In the genomic region with DNA sequence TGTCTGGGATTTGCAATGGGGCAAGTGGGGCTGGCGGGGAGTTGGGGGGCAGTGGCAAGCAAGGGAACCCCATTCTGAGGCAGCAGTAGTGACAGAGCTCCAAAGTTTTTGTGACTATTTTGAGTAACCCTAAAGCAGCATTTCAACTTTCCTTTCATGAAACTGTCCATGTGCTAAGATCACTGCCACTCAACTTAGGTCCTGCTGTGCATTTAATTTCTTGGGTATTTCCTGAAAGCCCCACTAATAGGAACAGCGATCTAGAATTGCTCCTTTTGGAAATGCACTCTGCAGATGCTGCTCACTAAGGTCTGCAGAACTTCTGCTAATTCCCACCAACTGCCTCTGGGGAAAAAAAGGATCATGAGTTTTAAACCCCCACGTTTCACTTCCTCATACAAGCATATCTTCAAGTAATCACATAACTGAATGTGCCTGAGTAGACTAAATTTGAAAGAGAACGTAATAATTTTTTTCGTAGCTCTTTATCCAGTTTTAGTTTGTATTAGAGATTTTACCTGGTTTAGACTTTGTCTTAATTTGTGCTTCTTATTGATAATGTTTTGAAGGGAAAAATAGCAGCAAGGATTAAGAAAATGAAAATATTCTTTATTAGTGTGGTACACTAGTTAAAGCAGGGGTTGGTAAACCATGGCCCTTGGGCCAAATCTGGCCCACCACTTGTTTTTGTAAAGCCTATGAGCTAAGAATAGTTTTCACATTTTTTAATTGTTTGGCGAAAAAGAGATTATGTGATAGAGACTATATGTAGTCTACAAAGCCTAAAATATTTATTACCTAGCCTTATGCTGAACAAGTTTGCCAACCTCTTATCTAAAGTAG, we compare ENCODE assay signal across 10 cellular contexts. TPM values are rescaled to one million over a fixed set of nuclear protein-coding genes. Genes with fewer than 3 reads are reported as not detected.
DNase-seq lines count a peak whose midpoint lies in the region; ATAC-seq and TF ChIP-seq lines count a peak whose summit lies in the region.
"Had no signal": no experiment of that assay in that cellular context is flagged by ENCODE, and none has a peak within 500 bp of the region (broad histone marks: within the 10 kb centered on the region; RNA-seq: fewer than 3 reads in every experiment).

No MANE protein-coding gene starts in this region.

- peaks cover 10% of the 10 kb centered on the region for H3K4me1 Mint-ChIP-seq in dendritic cell treated with granulocyte-macrophage colony-stimulating factor and Interleukin-4, amounts not matched to agents 40 ng/mL and 50 ng/mL, for 4 days (ENCODE audit: low read depth)
- H3K4me1 Mint-ChIP-seq in WTC11: peaks cover 41% of the 10 kb centered on the region
- H3K4me1 Mint-ChIP-seq: activated CD8-positive, alpha-beta memory T cell treated with anti-CD3 and anti-CD28 coated beads, Interleukin-2, amount 10 ng/mL, durations not matched to agents 7 days and 5 days had no signal

- CTCF ChIA-PET in WTC11 (lab: Charles Lee): no interaction called here

- no peak overlapping the region for H3K4me3 ChIP-seq in vagina

- no peaks in the 10 kb centered on the region for H3K36me3 ChIP-seq in vagina

- no peaks in the 10 kb centered on the region for H3K27me3 Mint-ChIP-seq in dendritic cell treated with granulocyte-macrophage colony-stimulating factor and Interleukin-4, amounts not matched to agents 40 ng/mL and 50 ng/mL, for 4 days
- H3K27me3 Mint-ChIP-seq in WTC11 (ENCODE audit: low read depth): no peaks in the 10 kb centered on the region
- H3K27me3 Mint-ChIP-seq: activated CD8-positive, alpha-beta memory T cell treated with anti-CD3 and anti-CD28 coated beads, Interleukin-2, amount 10 ng/mL, durations not matched to agents 7 days and 5 days had no signal

- H3K36me3 Mint-ChIP-seq in dendritic cell treated with granulocyte-macrophage colony-stimulating factor and Interleukin-4, amounts not matched to agents 40 ng/mL and 50 ng/mL, for 4 days (ENCODE audit: low read depth): no peaks in the 10 kb centered on the region
- no peaks in the 10 kb centered on the region for H3K36me3 Mint-ChIP-seq in WTC11
- H3K36me3 Mint-ChIP-seq: activated CD8-positive, alpha-beta memory T cell treated with anti-CD3 and anti-CD28 coated beads, Interleukin-2, amount 10 ng/mL, durations not matched to agents 7 days and 5 days had no signal

- no peak overlapping the region for H3K27ac ChIP-seq in vagina

- intact Hi-C loops in dendritic cell treated with granulocyte-macrophage colony-stimulating factor and Interleukin-4, amounts not matched to agents 40 ng/mL and 50 ng/mL, for 4 days (cut with micrococcal nuclease): no loop called here
- intact Hi-C loops in vagina (cut with DNase I): no loop called here

- ATAC-seq in GM18519 (IDR thresholded peaks at IDR 0.05; ENCODE audit: low FRiP score, unreplicated experiment) (peak; percentile 96), GM21737 (IDR thresholded peaks at IDR 0.05; ENCODE audit: unreplicated experiment) (peak; percentile 97), HG03439 (IDR thresholded peaks at IDR 0.05; ENCODE audit: unreplicated experiment) (peak; percentile 94), WTC11 (no peak)
- ATAC-seq: activated CD8-positive, alpha-beta memory T cell treated with anti-CD3 and anti-CD28 coated beads, Interleukin-2, amount 10 ng/mL, durations not matched to agents 7 days and 5 days had no signal

- no peaks in the 10 kb centered on the region for H3K4me1 ChIP-seq in vagina

- H3K9me3 Mint-ChIP-seq in dendritic cell treated with granulocyte-macrophage colony-stimulating factor and Interleukin-4, amounts not matched to agents 40 ng/mL and 50 ng/mL, for 4 days: no peaks in the 10 kb centered on the region
- H3K9me3 Mint-ChIP-seq in WTC11: no peaks in the 10 kb centered on the region

- TF ChIP-seq POLR2A in vagina (IDR thresholded peaks at IDR 0.05): no peak

- no peaks in the 10 kb centered on the region for H3K9me3 ChIP-seq in vagina

- no peak for DNase-seq in stimulated activated CD4-positive, alpha-beta T cell treated with anti-CD3 and anti-CD28 coated beads, Interleukin-1b, Interleukin-23, amount 100 ng/mL, for 48 hours
- no peak for DNase-seq in vagina (ENCODE audit: extremely low spot score in 2 of 2)
- DNase-seq in WTC11 (ENCODE audit: low spot score): no peak
- DNase-seq in NCI-H1417 treated with DMSO at 0.1 percent for 48 hours (lab: John Stamatoyannopoulos, UW): no peak
- DNase-seq: activated CD8-positive, alpha-beta memory T cell treated with anti-CD3 and anti-CD28 coated beads, Interleukin-2, amount 10 ng/mL, durations not matched to agents 7 days and 5 days had no signal

- no peaks in the 10 kb centered on the region for H3K27me3 ChIP-seq in vagina

- H3K4me3 Mint-ChIP-seq in dendritic cell treated with granulocyte-macrophage colony-stimulating factor and Interleukin-4, amounts not matched to agents 40 ng/mL and 50 ng/mL, for 4 days: peak overlapping the region; percentile 49
- no peak overlapping the region for H3K4me3 Mint-ChIP-seq in WTC11
- H3K4me3 Mint-ChIP-seq: activated CD8-positive, alpha-beta memory T cell treated with anti-CD3 and anti-CD28 coated beads, Interleukin-2, amount 10 ng/mL, durations not matched to agents 7 days and 5 days had no signal

- POLR2A ChIA-PET in WTC11 (lab: Charles Lee): no interaction called here

- H3K27ac Mint-ChIP-seq in dendritic cell treated with granulocyte-macrophage colony-stimulating factor and Interleukin-4, amounts not matched to agents 40 ng/mL and 50 ng/mL, for 4 days: peak overlapping the region; percentile 72
- no peak overlapping the region for H3K27ac Mint-ChIP-seq in WTC11
- H3K27ac Mint-ChIP-seq: activated CD8-positive, alpha-beta memory T cell treated with anti-CD3 and anti-CD28 coated beads, Interleukin-2, amount 10 ng/mL, durations not matched to agents 7 days and 5 days had no signal

- TF ChIP-seq CTCF in vagina (IDR thresholded peaks at IDR 0.05) (no peak), WTC11 (IDR thresholded peaks at IDR 0.05) (no peak)

TF ChIP-seq in WTC11, 78 proteins besides CTCF, POLR2A, EP300 and RAD21 (continues in another document):
- TF ChIP-seq, protein P1, sequence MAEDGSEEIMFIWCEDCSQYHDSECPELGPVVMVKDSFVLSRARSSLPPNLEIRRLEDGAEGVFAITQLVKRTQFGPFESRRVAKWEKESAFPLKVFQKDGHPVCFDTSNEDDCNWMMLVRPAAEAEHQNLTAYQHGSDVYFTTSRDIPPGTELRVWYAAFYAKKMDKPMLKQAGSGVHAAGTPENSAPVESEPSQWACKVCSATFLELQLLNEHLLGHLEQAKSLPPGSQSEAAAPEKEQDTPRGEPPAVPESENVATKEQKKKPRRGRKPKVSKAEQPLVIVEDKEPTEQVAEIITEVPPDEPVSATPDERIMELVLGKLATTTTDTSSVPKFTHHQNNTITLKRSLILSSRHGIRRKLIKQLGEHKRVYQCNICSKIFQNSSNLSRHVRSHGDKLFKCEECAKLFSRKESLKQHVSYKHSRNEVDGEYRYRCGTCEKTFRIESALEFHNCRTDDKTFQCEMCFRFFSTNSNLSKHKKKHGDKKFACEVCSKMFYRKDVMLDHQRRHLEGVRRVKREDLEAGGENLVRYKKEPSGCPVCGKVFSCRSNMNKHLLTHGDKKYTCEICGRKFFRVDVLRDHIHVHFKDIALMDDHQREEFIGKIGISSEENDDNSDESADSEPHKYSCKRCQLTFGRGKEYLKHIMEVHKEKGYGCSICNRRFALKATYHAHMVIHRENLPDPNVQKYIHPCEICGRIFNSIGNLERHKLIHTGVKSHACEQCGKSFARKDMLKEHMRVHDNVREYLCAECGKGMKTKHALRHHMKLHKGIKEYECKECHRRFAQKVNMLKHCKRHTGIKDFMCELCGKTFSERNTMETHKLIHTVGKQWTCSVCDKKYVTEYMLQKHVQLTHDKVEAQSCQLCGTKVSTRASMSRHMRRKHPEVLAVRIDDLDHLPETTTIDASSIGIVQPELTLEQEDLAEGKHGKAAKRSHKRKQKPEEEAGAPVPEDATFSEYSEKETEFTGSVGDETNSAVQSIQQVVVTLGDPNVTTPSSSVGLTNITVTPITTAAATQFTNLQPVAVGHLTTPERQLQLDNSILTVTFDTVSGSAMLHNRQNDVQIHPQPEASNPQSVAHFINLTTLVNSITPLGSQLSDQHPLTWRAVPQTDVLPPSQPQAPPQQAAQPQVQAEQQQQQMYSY (CRISPR knock-in tag; IDR thresholded peaks at IDR 0.05): no peak
- no peak for TF ChIP-seq ZNF232 (CRISPR knock-in tag; IDR thresholded peaks at IDR 0.05)
- TF ChIP-seq, protein P2, sequence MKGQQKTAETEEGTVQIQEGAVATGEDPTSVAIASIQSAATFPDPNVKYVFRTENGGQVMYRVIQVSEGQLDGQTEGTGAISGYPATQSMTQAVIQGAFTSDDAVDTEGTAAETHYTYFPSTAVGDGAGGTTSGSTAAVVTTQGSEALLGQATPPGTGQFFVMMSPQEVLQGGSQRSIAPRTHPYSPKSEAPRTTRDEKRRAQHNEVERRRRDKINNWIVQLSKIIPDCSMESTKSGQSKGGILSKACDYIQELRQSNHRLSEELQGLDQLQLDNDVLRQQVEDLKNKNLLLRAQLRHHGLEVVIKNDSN (CRISPR knock-in tag; IDR thresholded peaks at IDR 0.05): no peak
- TF ChIP-seq, protein P3, sequence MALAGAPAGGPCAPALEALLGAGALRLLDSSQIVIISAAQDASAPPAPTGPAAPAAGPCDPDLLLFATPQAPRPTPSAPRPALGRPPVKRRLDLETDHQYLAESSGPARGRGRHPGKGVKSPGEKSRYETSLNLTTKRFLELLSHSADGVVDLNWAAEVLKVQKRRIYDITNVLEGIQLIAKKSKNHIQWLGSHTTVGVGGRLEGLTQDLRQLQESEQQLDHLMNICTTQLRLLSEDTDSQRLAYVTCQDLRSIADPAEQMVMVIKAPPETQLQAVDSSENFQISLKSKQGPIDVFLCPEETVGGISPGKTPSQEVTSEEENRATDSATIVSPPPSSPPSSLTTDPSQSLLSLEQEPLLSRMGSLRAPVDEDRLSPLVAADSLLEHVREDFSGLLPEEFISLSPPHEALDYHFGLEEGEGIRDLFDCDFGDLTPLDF (CRISPR knock-in tag; IDR thresholded peaks at IDR 0.05): no peak
- no peak for TF ChIP-seq TCF7 (CRISPR knock-in tag; IDR thresholded peaks at IDR 0.05; ENCODE audit: low read depth)
- no peak for TF ChIP-seq ZNF317 (CRISPR knock-in tag; IDR thresholded peaks at IDR 0.05; ENCODE audit: borderline replicate concordance, low read depth)
- TF ChIP-seq GABPB1 (CRISPR knock-in tag; IDR thresholded peaks at IDR 0.05): no peak
- TF ChIP-seq RORB (CRISPR knock-in tag; IDR thresholded peaks at IDR 0.05): no peak

RNA-seq across cellular contexts. Expression of a gene that starts 56.9 kb away (rescaled TPM):
- total RNA-seq in vagina (3.4 TPM), WTC11 (2021) (11.9 to 13.1 TPM (median 12.0 TPM) in 3 replicates)
- total RNA-seq: activated CD8-positive, alpha-beta memory T cell treated with anti-CD3 and anti-CD28 coated beads, Interleukin-2, amount 10 ng/mL, durations not matched to agents 7 days and 5 days; HT1080 had no signal
